ENCODE assay signal across 33 cellular contexts in the genomic region with DNA sequence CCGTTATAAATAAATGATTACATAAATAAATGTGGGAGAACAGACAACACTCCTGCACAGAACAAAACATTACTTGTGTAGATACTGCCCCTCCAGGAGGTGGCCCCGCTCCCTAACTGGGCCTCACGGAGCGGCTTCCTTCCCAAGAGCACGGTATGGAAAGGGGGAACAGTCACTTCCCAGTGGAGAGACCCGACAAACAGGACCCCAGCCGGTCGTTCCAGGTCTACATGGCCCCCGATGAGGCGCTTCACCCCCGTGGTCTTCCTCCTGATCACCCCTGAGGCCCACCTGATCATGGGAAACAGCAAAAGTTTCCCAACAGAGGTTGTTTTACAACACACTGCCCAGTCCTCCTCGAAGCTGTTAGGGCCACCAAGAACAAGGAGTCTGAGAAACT. TPM values are rescaled to one million over a fixed set of nuclear protein-coding genes. Genes with fewer than 3 reads are reported as not detected.
"Had no signal": no experiment of that assay in that cellular context is flagged by ENCODE, and none has a peak within 500 bp of the region (broad histone marks: within the 10 kb centered on the region; RNA-seq: fewer than 3 reads in every experiment).

No MANE protein-coding gene starts in this region.

- ATAC-seq: activated CD4-positive, CD25-positive, alpha-beta regulatory T cell treated with anti-CD3 and anti-CD28 coated beads, Interleukin-2, amount 50 U/mL, for 24 hours; body of pancreas; gastroesophageal sphincter; left cardiac atrium; right cardiac atrium; stimulated activated effector memory CD8-positive, alpha-beta T cell treated with anti-CD3 and anti-CD28 coated beads, Interleukin-12 subunit alpha, Interleukin-12 subunit beta, amount 100 ng/mL, for 72 hours; stimulated activated naive CD8-positive, alpha-beta T cell treated with anti-CD3 and anti-CD28 coated beads, Interleukin-15, amount 100 ng/mL, for 72 hours; upper lobe of right lung had no signal

- H3K4me1 ChIP-seq: body of pancreas, colonic mucosa, gastroesophageal sphincter, thyroid gland, upper lobe of right lung had no signal

- H3K36me3 ChIP-seq: colonic mucosa, gastroesophageal sphincter, thyroid gland, upper lobe of right lung had no signal

- H3K4me1 Mint-ChIP-seq: activated CD4-positive, alpha-beta T cell treated with anti-CD3 and anti-CD28 coated beads, Interleukin-2, amount 10 ng/mL, durations not matched to agents 24 days and 14 days; activated naive CD4-positive, alpha-beta T cell treated with anti-CD3 and anti-CD28 coated beads, Interleukin-2, amount 50 U/mL, for 24 hours; stimulated activated effector memory CD8-positive, alpha-beta T cell treated with anti-CD3 and anti-CD28 coated beads, Interleukin-12 subunit alpha, Interleukin-12 subunit beta, amount 100 ng/mL, for 72 hours; stimulated activated naive CD8-positive, alpha-beta T cell treated with anti-CD3 and anti-CD28 coated beads, Interleukin-15, amount 100 ng/mL, for 72 hours had no signal

- H3K4me3 ChIP-seq: body of pancreas, colonic mucosa, dorsolateral prefrontal cortex, gastroesophageal sphincter, hepatocyte, skin epidermis, thyroid gland, upper lobe of right lung had no signal

- H3K27ac Mint-ChIP-seq: activated CD4-positive, alpha-beta memory T cell treated with anti-CD3 and anti-CD28 coated beads for 36 hours; activated CD4-positive, alpha-beta T cell treated with anti-CD3 and anti-CD28 coated beads, Interleukin-2, amount 10 ng/mL, durations not matched to agents 24 days and 14 days; activated naive CD4-positive, alpha-beta T cell treated with anti-CD3 and anti-CD28 coated beads, Interleukin-2, amount 50 U/mL, for 24 hours; activated T-helper 2 cell treated with anti-CD3 and anti-CD28 coated beads, Interferon-gamma antibody, Interleukin-2, Interleukin-4, amounts not matched to agents 10 μg/mL and 5 μg/mL and 100 μg/mL, durations not matched to agents 14 hours and 24 hours and 36 hours; mesothelial cell of epicardium; naive B cell; stimulated activated effector memory CD8-positive, alpha-beta T cell treated with anti-CD3 and anti-CD28 coated beads, Interleukin-12 subunit alpha, Interleukin-12 subunit beta, amount 100 ng/mL, for 72 hours; stimulated activated naive CD8-positive, alpha-beta T cell treated with anti-CD3 and anti-CD28 coated beads, Interleukin-15, amount 100 ng/mL, for 72 hours had no signal

- H3K27me3 Mint-ChIP-seq: activated naive CD4-positive, alpha-beta T cell treated with anti-CD3 and anti-CD28 coated beads, Interleukin-2, amount 50 U/mL, for 24 hours had no signal

- H3K27ac ChIP-seq: body of pancreas, colonic mucosa, dorsolateral prefrontal cortex, gastroesophageal sphincter, hepatocyte, skin epidermis, thyroid gland, upper lobe of right lung, VCaP had no signal

- H3K9me3 ChIP-seq: body of pancreas, colonic mucosa, gastroesophageal sphincter, thyroid gland, upper lobe of right lung had no signal

- H3K36me3 Mint-ChIP-seq: activated CD4-positive, alpha-beta memory T cell treated with anti-CD3 and anti-CD28 coated beads for 36 hours; activated naive CD4-positive, alpha-beta T cell treated with anti-CD3 and anti-CD28 coated beads, Interleukin-2, amount 50 U/mL, for 24 hours; naive B cell; stimulated activated effector memory CD8-positive, alpha-beta T cell treated with anti-CD3 and anti-CD28 coated beads, Interleukin-12 subunit alpha, Interleukin-12 subunit beta, amount 100 ng/mL, for 72 hours had no signal

- H3K4me3 Mint-ChIP-seq: activated CD4-positive, alpha-beta memory T cell treated with anti-CD3 and anti-CD28 coated beads for 36 hours; activated CD4-positive, alpha-beta T cell treated with anti-CD3 and anti-CD28 coated beads, Interleukin-2, amount 10 ng/mL, durations not matched to agents 24 days and 14 days; activated naive CD4-positive, alpha-beta T cell treated with anti-CD3 and anti-CD28 coated beads, Interleukin-2, amount 50 U/mL, for 24 hours; mesothelial cell of epicardium; naive B cell; neural crest cell; stimulated activated effector memory CD8-positive, alpha-beta T cell treated with anti-CD3 and anti-CD28 coated beads, Interleukin-12 subunit alpha, Interleukin-12 subunit beta, amount 100 ng/mL, for 72 hours; stimulated activated naive CD8-positive, alpha-beta T cell treated with anti-CD3 and anti-CD28 coated beads, Interleukin-15, amount 100 ng/mL, for 72 hours had no signal

- H3K27me3 ChIP-seq: body of pancreas, colonic mucosa, gastroesophageal sphincter, hepatocyte, thyroid gland, upper lobe of right lung had no signal

- DNase-seq: activated CD4-positive, alpha-beta memory T cell treated with anti-CD3 and anti-CD28 coated beads for 36 hours; activated CD4-positive, alpha-beta T cell treated with anti-CD3 and anti-CD28 coated beads, Interleukin-2, amount 10 ng/mL, durations not matched to agents 24 days and 14 days; activated CD8-positive, alpha-beta memory T cell treated with anti-CD3 and anti-CD28 coated beads, Interleukin-2, amount 50 U/mL, for 4 hours; activated T-cell treated with anti-CD3 and anti-CD28 coated beads, Interleukin-2, amount 50 U/mL, for 1 hour; anterior cingulate cortex; body of pancreas; colonic mucosa; effector memory CD4-positive, alpha-beta T cell; islet precursor cell; left cardiac atrium; naive B cell; occipital lobe; stimulated activated CD4-positive, alpha-beta T cell treated with anti-CD3 and anti-CD28 coated beads, Interleukin-4, amount 100 ng/mL, for 24 hours; stimulated activated naive CD8-positive, alpha-beta T cell treated with anti-CD3 and anti-CD28 coated beads, Interleukin-15, amount 100 ng/mL, for 72 hours; substantia nigra; thyroid gland; upper lobe of right lung had no signal

- H3K9me3 Mint-ChIP-seq: activated CD4-positive, alpha-beta memory T cell treated with anti-CD3 and anti-CD28 coated beads for 36 hours; activated CD4-positive, alpha-beta T cell treated with anti-CD3 and anti-CD28 coated beads, Interleukin-2, amount 10 ng/mL, durations not matched to agents 24 days and 14 days; activated naive CD4-positive, alpha-beta T cell treated with anti-CD3 and anti-CD28 coated beads, Interleukin-2, amount 50 U/mL, for 24 hours; activated T-helper 2 cell treated with anti-CD3 and anti-CD28 coated beads, Interferon-gamma antibody, Interleukin-2, Interleukin-4, amounts not matched to agents 10 μg/mL and 5 μg/mL and 100 μg/mL, durations not matched to agents 14 hours and 24 hours and 36 hours; stimulated activated effector memory CD8-positive, alpha-beta T cell treated with anti-CD3 and anti-CD28 coated beads, Interleukin-12 subunit alpha, Interleukin-12 subunit beta, amount 100 ng/mL, for 72 hours; stimulated activated naive CD8-positive, alpha-beta T cell treated with anti-CD3 and anti-CD28 coated beads, Interleukin-15, amount 100 ng/mL, for 72 hours had no signal

RNA-seq across cellular contexts. Expression of a gene that starts 7.6 kb away (rescaled TPM):
- total RNA-seq: activated CD8-positive, alpha-beta memory T cell treated with anti-CD3 and anti-CD28 coated beads for 36 hours; body of pancreas; T-helper 1 cell treated with Interleukin-12 subunit alpha and Interleukin-12 subunit beta and Interleukin-4 antibody, amounts not matched to agents 30 ng/mL and 1 ng/mL, for 36 hours had no signal
- polyA plus RNA-seq: fibroblast of lung had no signal

RNA-seq across cellular contexts. Expression of a gene that starts 34.2 kb away (rescaled TPM):
- total RNA-seq: body of pancreas; fibroblast of lung; fibroblast of villous mesenchyme; gastroesophageal sphincter; left cardiac atrium; T-helper 1 cell treated with Interleukin-12 subunit alpha and Interleukin-12 subunit beta and Interleukin-4 antibody, amounts not matched to agents 30 ng/mL and 1 ng/mL, for 36 hours; thyroid gland; upper lobe of right lung had no signal
- polyA plus RNA-seq: fibroblast of lung, right cardiac atrium had no signal
